Comparison of ENCODE assay signal across 8 cellular contexts in the genomic region with DNA sequence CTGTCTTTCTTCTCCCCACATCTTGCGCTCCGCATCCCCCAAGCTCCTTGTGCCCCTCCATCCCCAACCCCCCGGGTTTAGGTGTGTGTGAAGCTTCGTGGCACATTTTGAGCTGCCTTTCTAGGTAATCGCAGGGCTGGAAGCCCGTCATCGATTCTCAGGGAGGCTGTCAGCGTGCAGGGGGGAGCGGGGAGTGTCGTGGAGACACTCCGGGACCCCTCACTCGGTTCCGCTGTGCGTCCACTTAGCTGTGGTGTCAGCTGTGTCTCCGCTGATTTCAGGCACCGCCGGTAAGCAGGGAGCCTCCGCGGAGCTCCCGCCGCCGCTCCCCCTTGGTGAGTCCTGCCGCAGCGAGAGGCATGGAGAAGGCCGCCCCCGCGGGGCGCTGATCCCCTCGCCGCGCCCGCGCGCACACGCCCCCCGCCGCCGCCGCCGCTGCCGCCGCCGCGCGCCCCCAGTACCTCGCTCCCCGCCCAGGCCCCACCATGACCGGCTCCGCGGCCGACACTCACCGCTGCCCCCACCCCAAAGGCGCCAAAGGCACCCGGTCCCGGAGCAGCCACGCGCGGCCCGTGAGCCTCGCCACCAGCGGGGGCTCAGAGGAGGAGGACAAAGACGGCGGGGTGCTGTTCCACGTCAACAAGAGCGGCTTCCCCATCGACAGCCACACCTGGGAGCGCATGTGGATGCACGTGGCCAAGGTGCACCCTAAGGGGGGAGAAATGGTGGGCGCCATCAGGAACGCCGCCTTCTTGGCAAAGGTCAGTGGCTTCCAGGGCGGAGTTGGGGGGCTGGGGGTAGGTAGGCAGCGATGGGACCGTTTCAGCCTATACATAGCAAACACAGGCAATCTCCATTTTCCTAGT. TPM values are rescaled to one million over a fixed set of nuclear protein-coding genes. Genes with fewer than 3 reads are reported as not detected.
DNase-seq lines count a peak whose midpoint lies in the region; ATAC-seq and TF ChIP-seq lines count a peak whose summit lies in the region.

No MANE protein-coding gene starts in this region.

- peaks cover 16 to 41% (median 32%) of the 10 kb centered on the region in 3 donors for H3K27me3 Mint-ChIP-seq in naive B cell

- no peaks in the 10 kb centered on the region for H3K9me3 ChIP-seq in IMR-90 (ENCODE audit: control insufficient read depth, insufficient read depth, low read length)

- peaks cover 4% of the 10 kb centered on the region; the same call in 1 of the 2 replicates for H3K4me1 ChIP-seq in IMR-90 (ENCODE audit: control insufficient read depth, insufficient read depth, low read length)

- peak overlapping the region; percentile 58 for H3K23ac ChIP-seq in IMR-90 (ENCODE audit: low read depth, low read length)

- 0 out of 2 replicates have a peak overlapping the region, but pooled peaks have one; percentile 18 for H4K91ac ChIP-seq in IMR-90 (ENCODE audit: insufficient read depth, low read depth, low read length)

- intact Hi-C loops in IMR-90 (cut with micrococcal nuclease): loop anchor here (2.0 kb wide), 1 partner anchor 92 kb away; a partner anchor contains a TSS

- no peak overlapping the region for H2AK9ac ChIP-seq in IMR-90 (replicated peaks; ENCODE audit: low read depth, low read length, poor library complexity)

- H2BK120ac ChIP-seq in IMR-90 (ENCODE audit: low read depth, low read length): no peak overlapping the region

- H3K9me1 ChIP-seq in IMR-90 (ENCODE audit: insufficient read depth, low read length): peaks cover 3% of the 10 kb centered on the region; the same call in 1 of the 2 replicates

- no peak overlapping the region for H2BK20ac ChIP-seq in IMR-90 (ENCODE audit: low read depth, low read length)

- no peak for TF ChIP-seq POLR2A in IMR-90 (IDR thresholded peaks at IDR 0.05; ENCODE audit: low read depth, low read length)

- no peak for TF ChIP-seq CTCF in IMR-90 (conservative IDR thresholded peaks at IDR 0.05; ENCODE audit: low read depth, low read length)
- no peak for TF ChIP-seq CTCF in coronary artery (IDR thresholded peaks at IDR 0.05)
- no peak for TF ChIP-seq CTCF in omental fat pad (IDR thresholded peaks at IDR 0.05)

- H3K4me2 ChIP-seq in IMR-90 (ENCODE audit: low read depth, low read length): peak overlapping the region; percentile 70

- H3K27ac ChIP-seq in IMR-90 (ENCODE audit: insufficient read depth, low read length) (peak overlapping the region; percentile 3), coronary artery (no peak overlapping the region)

- peak; percentile 13 for ATAC-seq in GM18502 (IDR thresholded peaks at IDR 0.05; ENCODE audit: poor library complexity, unreplicated experiment)
- peak; percentile 21 for ATAC-seq in IMR-90 (ENCODE audit: low read depth)
- peak in 1 of 2 donors; percentile 9 for ATAC-seq in naive B cell (ENCODE audit: low read depth in 2 of 2)
- ATAC-seq in omental fat pad (ENCODE audit: low FRiP score): no peak

- 0% methylated on average over 28 of the region's 74 CpGs; no CpG with 5 or more reads in 1 of the 2 experiments for WGBS in IMR-90 (ENCODE audit: extremely low coverage in 2 of 2, insufficient read length in 1 of 2), 2 experiments

- peaks cover 0 to 2% (median 0%) of the 10 kb centered on the region in 7 donors for H3K9me3 Mint-ChIP-seq in naive B cell

- H3K4me3 Mint-ChIP-seq in naive B cell: peak overlapping the region; percentile 81 to 93 (median 92)

- H2BK5ac ChIP-seq in IMR-90 (ENCODE audit: low read depth, low read length, poor library complexity, severe bottlenecking): no peak overlapping the region

- POLR2A ChIA-PET in IMR-90 (lab: Charles Lee; ENCODE audit: unreplicated experiment): no interaction called here

- no peak overlapping the region for H3K18ac ChIP-seq in IMR-90 (ENCODE audit: low read depth, low read length)

- H3K79me1 ChIP-seq in IMR-90 (ENCODE audit: low read depth in 1 of 2, low read length in 2 of 2): no peaks in the 10 kb centered on the region

- in situ Hi-C loops in IMR-90 (cut with MboI; ENCODE audit: low sequenced_read_pairs): no loop called here

- peak overlapping the region; percentile 66 for H3K4me3 ChIP-seq in IMR-90 (ENCODE audit: insufficient read depth, low read depth, low read length)
- H3K4me3 ChIP-seq in coronary artery: peak overlapping the region; percentile 75

- H2BK15ac ChIP-seq in IMR-90 (ENCODE audit: low read depth, low read length): no peak overlapping the region

- H4K5ac ChIP-seq in IMR-90 (ENCODE audit: low read depth, low read length): no peak overlapping the region

- no peaks in the 10 kb centered on the region for H4K20me1 ChIP-seq in IMR-90 (ENCODE audit: insufficient read depth, low read length)

- no peaks in the 10 kb centered on the region for H3K36me3 Mint-ChIP-seq in naive B cell

- dilution Hi-C loops in IMR-90 (cut with HindIII; ENCODE audit: low sequenced_read_pairs, unreplicated experiment): no loop called here

- H2AK5ac ChIP-seq in IMR-90 (ENCODE audit: low read depth, low read length): no peak overlapping the region

- H3K56ac ChIP-seq in IMR-90 (ENCODE audit: extremely low read depth, insufficient read depth, low read length): no peak overlapping the region

- TF ChIP-seq RAD21 in IMR-90 (IDR thresholded peaks at IDR 0.05; ENCODE audit: low read length): no peak

- H4K8ac ChIP-seq in IMR-90 (ENCODE audit: low read depth in 2 of 2, low read length in 2 of 2): no peak overlapping the region

- CTCF ChIA-PET in IMR-90 (lab: Yijun Ruan, JAX): interaction anchor here (0.6 to 1.1 kb wide), 3 partner anchors 10 to 330 kb away, joined by 3 to 4 read pairs (median 3); no protein-coding TSS in a partner anchor

- H3K4me1 Mint-ChIP-seq in naive B cell: peaks cover 15 to 27% (median 27%) of the 10 kb centered on the region in 3 donors

- H3K27ac Mint-ChIP-seq in naive B cell: peak overlapping the region in 1 of 6 donors; percentile 33

- peak overlapping the region; percentile 10; the same call in 1 of the 2 replicates for H3K4ac ChIP-seq in IMR-90 (ENCODE audit: low read depth, low read length)

- no TSS peak for BruUV-seq in IMR-90 (replicated peaks; lab: Mats Ljungman, UMichigan)

- DNase-seq in IMR-90 (no peak), coronary artery (ENCODE audit: low spot score) (no peak), naive B cell (no peak), omental fat pad (ENCODE audit: low spot score) (no peak), medulla oblongata (ENCODE audit: extremely low spot score) (no peak), KG1 (lab: John Stamatoyannopoulos, UW) (no peak)
- no peak for DNase-seq in central memory CD4-positive, alpha-beta T cell

- H3K36me3 ChIP-seq in IMR-90 (ENCODE audit: control insufficient read depth, insufficient read depth, low read length): peaks cover 10% of the 10 kb centered on the region; the same call in 1 of the 2 replicates

- H3K14ac ChIP-seq in IMR-90 (replicated peaks; ENCODE audit: low read depth, low read length): peak overlapping the region; percentile 2; the same call in 1 of the 2 replicates

- peak overlapping the region; percentile 41 for H3K9ac ChIP-seq in IMR-90 (ENCODE audit: low read depth, low read length)

- peak overlapping the region; percentile 93 for H2AFZ ChIP-seq in IMR-90 (replicated peaks; ENCODE audit: low read length, poor library complexity)

- peaks cover 7% of the 10 kb centered on the region; the same call in 1 of the 2 replicates for H3K27me3 ChIP-seq in IMR-90 (ENCODE audit: control insufficient read depth, insufficient read depth, low read length)

TF ChIP-seq in IMR-90, 13 proteins besides CTCF, POLR2A, EP300 and RAD21:
- TF ChIP-seq MXI1 (IDR thresholded peaks at IDR 0.05; ENCODE audit: borderline replicate concordance, low read depth, low read length) (no peak), RCOR1 (IDR thresholded peaks at IDR 0.05; ENCODE audit: insufficient replicate concordance, low read length) (no peak), RFX5 (IDR thresholded peaks at IDR 0.05; ENCODE audit: low read depth, low read length) (no peak), CHD1 (IDR thresholded peaks at IDR 0.05; ENCODE audit: low read depth, low read length) (no peak), FOS (IDR thresholded peaks at IDR 0.05; ENCODE audit: low read depth, low read length) (no peak), NFE2L2 (IDR thresholded peaks at IDR 0.05; ENCODE audit: low read depth, low read length) (no peak), SMC3 (IDR thresholded peaks at IDR 0.05; ENCODE audit: low read depth, low read length) (no peak), BHLHE40 (IDR thresholded peaks at IDR 0.05; ENCODE audit: low read depth, low read length) (no peak), MAFK (IDR thresholded peaks at IDR 0.05; ENCODE audit: low read depth, low read length) (no peak), MAZ (IDR thresholded peaks at IDR 0.05; ENCODE audit: borderline replicate concordance, low read depth, low read length) (no peak), CEBPB (IDR thresholded peaks at IDR 0.05; ENCODE audit: low read depth, low read length) (no peak)
- TF ChIP-seq, protein P1, sequence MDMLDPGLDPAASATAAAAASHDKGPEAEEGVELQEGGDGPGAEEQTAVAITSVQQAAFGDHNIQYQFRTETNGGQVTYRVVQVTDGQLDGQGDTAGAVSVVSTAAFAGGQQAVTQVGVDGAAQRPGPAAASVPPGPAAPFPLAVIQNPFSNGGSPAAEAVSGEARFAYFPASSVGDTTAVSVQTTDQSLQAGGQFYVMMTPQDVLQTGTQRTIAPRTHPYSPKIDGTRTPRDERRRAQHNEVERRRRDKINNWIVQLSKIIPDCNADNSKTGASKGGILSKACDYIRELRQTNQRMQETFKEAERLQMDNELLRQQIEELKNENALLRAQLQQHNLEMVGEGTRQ (IDR thresholded peaks at IDR 0.05; ENCODE audit: low read depth, low read length): no peak
- TF ChIP-seq, protein P2, sequence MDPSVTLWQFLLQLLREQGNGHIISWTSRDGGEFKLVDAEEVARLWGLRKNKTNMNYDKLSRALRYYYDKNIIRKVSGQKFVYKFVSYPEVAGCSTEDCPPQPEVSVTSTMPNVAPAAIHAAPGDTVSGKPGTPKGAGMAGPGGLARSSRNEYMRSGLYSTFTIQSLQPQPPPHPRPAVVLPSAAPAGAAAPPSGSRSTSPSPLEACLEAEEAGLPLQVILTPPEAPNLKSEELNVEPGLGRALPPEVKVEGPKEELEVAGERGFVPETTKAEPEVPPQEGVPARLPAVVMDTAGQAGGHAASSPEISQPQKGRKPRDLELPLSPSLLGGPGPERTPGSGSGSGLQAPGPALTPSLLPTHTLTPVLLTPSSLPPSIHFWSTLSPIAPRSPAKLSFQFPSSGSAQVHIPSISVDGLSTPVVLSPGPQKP (IDR thresholded peaks at IDR 0.05; ENCODE audit: borderline replicate concordance, low read depth, low read length): no peak
TF ChIP-seq in IMR-90: peak in this region for 0.

RNA-seq across cellular contexts. Expression of a gene that starts 0.9 kb away (rescaled TPM):
- total RNA-seq in IMR-90 (2012; rRNA removed) (0.83 and 0.90 TPM in 2 replicates), omental fat pad (1 to 10 TPM in 3 of 4 donors, under 1 TPM in 1; 0.31 to 7.6 (median 1.2) TPM)
- polyA plus RNA-seq in IMR-90 (2012; rRNA removed) (1.1 and 1.2 TPM in 2 replicates), naive B cell (ENCODE audit: low read depth in 6 of 6) (under 1 TPM in 4 of 6 donors, not detected in 2; 0.06 to 0.51 (median 0.09) TPM)
- 0.82 and 1.0 TPM in 2 replicates for polyA plus RNA-seq in IMR-90 (2012; cell fraction: cytosol; rRNA removed)
- polyA plus RNA-seq in IMR-90 (2012; cell fraction: nucleus; rRNA removed; ENCODE audit: low replicate concordance): 0.92 and 2.2 TPM in 2 replicates
